ENCODE assay signal across 14 cellular contexts in genomic region chr11:111045874-111046273, GRCh38.
"Had no signal": no experiment of that assay in that cellular context is flagged by ENCODE, and none has a peak within 500 bp of the region (broad histone marks: within the 10 kb centered on the region; RNA-seq: fewer than 3 reads in every experiment).

No MANE protein-coding gene starts in this region.

- H3K9me3 ChIP-seq: lower lobe of right lung, testis, tibial nerve, upper lobe of right lung, vagina had no signal

- H3K27me3 ChIP-seq: testis, tibial nerve, upper lobe of right lung, vagina had no signal

- H3K4me3 ChIP-seq: lower lobe of right lung, testis, tibial nerve, upper lobe of right lung, vagina had no signal

- FAIRE-seq: frontal cortex had no signal

- H3K36me3 ChIP-seq: lower lobe of right lung, tibial nerve, upper lobe of right lung, vagina had no signal

- ATAC-seq: left lobe of liver; lower lobe of right lung; natural killer cell; stimulated activated naive CD8-positive, alpha-beta T cell treated with anti-CD3 and anti-CD28 coated beads, Interleukin-15, Interleukin-2, amounts not matched to agents 100 U/mL and 50 U/mL, for 24 hours had no signal

- H3K4me1 ChIP-seq: lower lobe of right lung, upper lobe of right lung had no signal

- DNase-seq: islet precursor cell; lower lobe of right lung; natural killer cell; posterior cingulate gyrus; right cardiac atrium; stimulated activated CD4-positive, alpha-beta T cell treated with anti-CD3 and anti-CD28 coated beads, Interleukin-4, amount 100 ng/mL, for 1 hour; stimulated activated CD8-positive, alpha-beta memory T cell treated with anti-CD3 and anti-CD28 coated beads, Interleukin-4, amount 100 ng/mL, for 48 hours; stimulated activated naive CD8-positive, alpha-beta T cell treated with anti-CD3 and anti-CD28 coated beads, Interleukin-15, Interleukin-2, amounts not matched to agents 100 U/mL and 50 U/mL, for 24 hours; testis; upper lobe of right lung had no signal

- H3K27ac ChIP-seq: lower lobe of right lung, upper lobe of right lung had no signal
